ENCODE assay signal across 29 cellular contexts in the genomic region with DNA sequence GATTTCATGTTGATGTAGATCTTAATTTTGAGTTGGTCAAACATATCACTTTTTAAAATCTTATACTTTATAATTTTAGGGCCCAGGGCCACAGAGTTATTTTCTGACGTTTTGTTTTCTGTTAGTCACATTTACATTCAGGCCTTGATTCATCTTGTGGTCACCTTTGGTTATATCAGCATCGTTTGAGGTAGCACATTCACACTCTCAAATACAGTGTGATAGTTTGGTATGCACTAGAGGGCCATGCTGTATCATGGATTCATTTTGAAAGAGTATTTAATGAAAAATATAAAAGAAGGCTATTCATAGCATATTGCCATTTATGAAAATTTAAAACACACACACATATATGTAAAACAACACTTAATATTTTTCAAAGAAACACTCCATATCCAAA.
A peak's percentile ranks its signal among the peaks of the same experiment; 100 is the strongest.
DNase-seq lines count a peak whose midpoint lies in the region; ATAC-seq and TF ChIP-seq lines count a peak whose summit lies in the region.
"Had no signal": no experiment of that assay in that cellular context is flagged by ENCODE, and none has a peak within 500 bp of the region (broad histone marks: within the 10 kb centered on the region; RNA-seq: fewer than 3 reads in every experiment).

No MANE protein-coding gene starts in this region.

- ATAC-seq in HCT116 (no peak), RWPE2 (ENCODE audit: low read depth) (peak; percentile 71; the same call in 2 of the 3 replicates)
- ATAC-seq: heart left ventricle; stimulated activated memory B cell treated with anti-CD40 and anti-IgM and Interleukin-4, amounts not matched to agents 10 μg/mL and 1 μg/mL and 100 μg/mL, for 72 hours had no signal

- DNase-seq in A172 (ENCODE audit: low spot score) (peak; percentile 32), HCT116 (ENCODE audit: low read depth, low spot score) (no peak), RWPE2 (ENCODE audit: low spot score) (no peak), iris pigment epithelial cell (ENCODE audit: low read depth) (peak; percentile 22), occipital lobe (lab: John Stamatoyannopoulos, UW) (no peak), SK-N-DZ (ENCODE audit: low spot score) (no peak)
- no peak for DNase-seq in effector CD8-positive, alpha-beta T cell (lab: John Stamatoyannopoulos, UW)
- DNase-seq in T-helper 2 cell treated with Interferon-gamma antibody and Interleukin-4, amounts not matched to agents 5 μg/mL and 100 μg/mL, for 36 hours (ENCODE audit: low spot score) = no peak
- DNase-seq: activated CD4-positive, alpha-beta T cell treated with anti-CD3 and anti-CD28 coated beads, Interleukin-2, amount 50 U/mL, for 1 hour; COR-L47; DND-41; heart left ventricle; KBM-7; mesenchymal stem cell; MV-4-11; NCI-H1694; NCI-H524 treated with DMSO at 0.1 percent for 48 hours; nucleus accumbens; retina; SK-N-SH; spleen; stimulated activated CD4-positive, alpha-beta T cell treated with anti-CD3 and anti-CD28 coated beads, Interleukin-2, amount 100 ng/mL, for 48 hours; T-helper 2 cell had no signal

- H4K20me1 ChIP-seq in HCT116 (ENCODE audit: insufficient read depth) = no peaks in the 10 kb centered on the region

- BruUV-seq in HCT116 (replicated peaks; lab: Mats Ljungman, UMichigan) = no TSS peak

- no peaks in the 10 kb centered on the region for H3K27me3 Mint-ChIP-seq in T-helper 2 cell treated with Interferon-gamma antibody and Interleukin-4, amounts not matched to agents 5 μg/mL and 100 μg/mL, for 36 hours (ENCODE audit: low read depth)
- H3K27me3 Mint-ChIP-seq: activated naive CD8-positive, alpha-beta T cell; stimulated activated memory B cell treated with anti-CD40 and anti-IgM and Interleukin-4, amounts not matched to agents 10 μg/mL and 1 μg/mL and 100 μg/mL, for 72 hours had no signal

- no peak overlapping the region for H3K27ac Mint-ChIP-seq in T-helper 2 cell treated with Interferon-gamma antibody and Interleukin-4, amounts not matched to agents 5 μg/mL and 100 μg/mL, for 36 hours
- H3K27ac Mint-ChIP-seq: activated naive CD8-positive, alpha-beta T cell; stimulated activated memory B cell treated with anti-CD40 and anti-IgM and Interleukin-4, amounts not matched to agents 10 μg/mL and 1 μg/mL and 100 μg/mL, for 72 hours had no signal

- no peak overlapping the region for H3K9ac ChIP-seq in HCT116 (ENCODE audit: low read length)
- H3K9ac ChIP-seq: SK-N-SH had no signal

- POLR2A ChIA-PET in HCT116 (lab: Charles Lee) = no interaction called here

- H3K36me3 Mint-ChIP-seq in T-helper 2 cell treated with Interferon-gamma antibody and Interleukin-4, amounts not matched to agents 5 μg/mL and 100 μg/mL, for 36 hours (ENCODE audit: low read depth) = no peaks in the 10 kb centered on the region

- no peak for TF ChIP-seq CTCF in HCT116 (IDR thresholded peaks at IDR 0.05 in 2 of 3, conservative IDR thresholded peaks at IDR 0.05 in 1 of 3; ENCODE audit: borderline replicate concordance in 1 of 3, insufficient read depth in 1 of 3, low read depth in 2 of 3, low read length in 2 of 3)
- peak; percentile 39 for TF ChIP-seq CTCF in RWPE2 (IDR thresholded peaks at IDR 0.05; ENCODE audit: poor library complexity, severe bottlenecking)

- no peaks in the 10 kb centered on the region for H3K36me3 ChIP-seq in HCT116 (ENCODE audit: control insufficient read depth in 1 of 2, insufficient read depth in 2 of 2, low read length in 2 of 2)
- no peaks in the 10 kb centered on the region for H3K36me3 ChIP-seq in RWPE2 (ENCODE audit: low read depth)
- H3K36me3 ChIP-seq: ascending aorta, heart left ventricle, spleen, thoracic aorta, vagina had no signal

- H3K4me3 Mint-ChIP-seq in T-helper 2 cell treated with Interferon-gamma antibody and Interleukin-4, amounts not matched to agents 5 μg/mL and 100 μg/mL, for 36 hours = no peak overlapping the region
- H3K4me3 Mint-ChIP-seq: activated naive CD8-positive, alpha-beta T cell; stimulated activated memory B cell treated with anti-CD40 and anti-IgM and Interleukin-4, amounts not matched to agents 10 μg/mL and 1 μg/mL and 100 μg/mL, for 72 hours had no signal

- no peak overlapping the region for H3K4me2 ChIP-seq in HCT116 (ENCODE audit: low read length)
- H3K4me2 ChIP-seq: SK-N-SH had no signal

- H3K4me1 Mint-ChIP-seq in T-helper 2 cell treated with Interferon-gamma antibody and Interleukin-4, amounts not matched to agents 5 μg/mL and 100 μg/mL, for 36 hours (ENCODE audit: low read depth) = no peaks in the 10 kb centered on the region

- peak; percentile 23; the same call in 1 of the 2 replicates for TF ChIP-seq RAD21 in HCT116 (IDR thresholded peaks at IDR 0.05; ENCODE audit: low read depth)

- RAD21 ChIA-PET in HCT116 (lab: Charles Lee; ENCODE audit: low non-redundant PET in 1 of 2, low total read pairs in 2 of 2, uncharacterized antibody in 2 of 2, unreplicated experiment in 2 of 2) = no interaction called here

- H3K9me3 ChIP-seq in HCT116 (ENCODE audit: control insufficient read depth in 1 of 2, insufficient read depth in 1 of 2, low read depth in 1 of 2, low read length in 2 of 2) = no peaks in the 10 kb centered on the region
- no peaks in the 10 kb centered on the region for H3K9me3 ChIP-seq in RWPE2 (ENCODE audit: severe bottlenecking)
- H3K9me3 ChIP-seq: ascending aorta, SK-N-SH, thoracic aorta, vagina had no signal

- CTCF ChIA-PET in HCT116 (lab: Charles Lee) = no interaction called here

- H3K9me3 Mint-ChIP-seq in T-helper 2 cell treated with Interferon-gamma antibody and Interleukin-4, amounts not matched to agents 5 μg/mL and 100 μg/mL, for 36 hours = peaks cover 15% of the 10 kb centered on the region

- H3K4me1 ChIP-seq in HCT116 (ENCODE audit: control insufficient read depth in 1 of 2, insufficient read depth in 2 of 2, low read length in 2 of 2) (peaks cover 12 to 20% of the 10 kb centered on the region in 2 experiments), RWPE2 (ENCODE audit: insufficient read depth, poor library complexity, severe bottlenecking) (peaks cover 2% of the 10 kb centered on the region)
- H3K4me1 ChIP-seq: ascending aorta, heart left ventricle, spleen had no signal

- H3K4me3 ChIP-seq in HCT116 (replicated peaks in 1 of 2; ENCODE audit: low read depth in 1 of 2, low read length in 2 of 2) (no peak overlapping the region), RWPE2 (ENCODE audit: severe bottlenecking) (no peak overlapping the region)
- H3K4me3 ChIP-seq: ascending aorta, heart left ventricle, spleen, thoracic aorta, vagina had no signal

- H3K27ac ChIP-seq in HCT116 (ENCODE audit: low read depth, low read length) (peak overlapping the region; percentile 48; the same call in 1 of the 2 replicates), RWPE2 (ENCODE audit: poor library complexity, severe bottlenecking) (no peak overlapping the region)
- H3K27ac ChIP-seq: ascending aorta, RWPE1, spleen, thoracic aorta, vagina had no signal

- H3K79me2 ChIP-seq in HCT116 (ENCODE audit: insufficient read depth, low read length) = no peaks in the 10 kb centered on the region

- TF ChIP-seq POLR2A in HCT116 (IDR thresholded peaks at IDR 0.05; ENCODE audit: borderline replicate concordance, extremely low read depth, insufficient read depth, insufficient read length) = no peak

- no peak overlapping the region for H2AFZ ChIP-seq in HCT116 (ENCODE audit: low read depth, low read length, poor library complexity, severe bottlenecking)

- H3K9me2 ChIP-seq in HCT116 (ENCODE audit: insufficient read depth) = no peaks in the 10 kb centered on the region
- H3K9me2 ChIP-seq: SK-N-SH had no signal

- H3K27me3 ChIP-seq in HCT116 (ENCODE audit: insufficient read depth, low read length) = no peaks in the 10 kb centered on the region
- no peaks in the 10 kb centered on the region for H3K27me3 ChIP-seq in RWPE2 (ENCODE audit: insufficient read depth, poor library complexity, severe bottlenecking)
- H3K27me3 ChIP-seq: ascending aorta, spleen, vagina had no signal

- intact Hi-C loops in HCT116 (cut with micrococcal nuclease) = no loop called here

TF ChIP-seq in HCT116, 20 proteins besides CTCF, POLR2A, EP300 and RAD21 (continues in another document):
- no peak for TF ChIP-seq CEBPB (IDR thresholded peaks at IDR 0.05; ENCODE audit: low read depth)
- TF ChIP-seq EZH2 (IDR thresholded peaks at IDR 0.05) = no peak
- TF ChIP-seq YY1 (IDR thresholded peaks at IDR 0.05; ENCODE audit: extremely low read depth, insufficient replicate concordance, low read depth, low read length) = no peak
- TF ChIP-seq ELF1 (IDR thresholded peaks at IDR 0.05; ENCODE audit: borderline replicate concordance, low read depth) = no peak
- TF ChIP-seq FOSL1 (IDR thresholded peaks at IDR 0.05; ENCODE audit: low read depth) = no peak
- TF ChIP-seq ZNF274 (IDR thresholded peaks at IDR 0.05; ENCODE audit: low read depth, low read length) = no peak
- no peak for TF ChIP-seq ZFX (IDR thresholded peaks at IDR 0.05)
- no peak for TF ChIP-seq CBX3 (IDR thresholded peaks at IDR 0.05; ENCODE audit: low read depth)
- TF ChIP-seq SIN3A (IDR thresholded peaks at IDR 0.05; ENCODE audit: low read depth) = no peak
- no peak for TF ChIP-seq SP1 (IDR thresholded peaks at IDR 0.05; ENCODE audit: low read depth)
- no peak for TF ChIP-seq JUND (IDR thresholded peaks at IDR 0.05)
- TF ChIP-seq EZH2phosphoT487 (IDR thresholded peaks at IDR 0.05; ENCODE audit: borderline replicate concordance) = no peak
- TF ChIP-seq, protein P1, sequence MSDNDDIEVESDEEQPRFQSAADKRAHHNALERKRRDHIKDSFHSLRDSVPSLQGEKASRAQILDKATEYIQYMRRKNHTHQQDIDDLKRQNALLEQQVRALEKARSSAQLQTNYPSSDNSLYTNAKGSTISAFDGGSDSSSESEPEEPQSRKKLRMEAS (IDR thresholded peaks at IDR 0.05) = no peak

Comparison
In these comparisons a context has a peak if more than half of its experiments do, and no peak if none do; other contexts are left out.
1. DNase-seq: peak in A172 (single experiment) and iris pigment epithelial cell (single experiment); none in HCT116 (single experiment), RWPE2 (single experiment), effector CD8-positive, alpha-beta T cell (single experiment), T-helper 2 cell treated with Interferon-gamma antibody and Interleukin-4, amounts not matched to agents 5 μg/mL and 100 μg/mL, for 36 hours (single experiment), occipital lobe (single experiment) and SK-N-DZ (single experiment).